15 cellular contexts compared by ENCODE assay signal in genomic region chr21:40245021-40245420, GRCh38.
"Had no signal": no experiment of that assay in that cellular context is flagged by ENCODE, and none has a peak within 500 bp of the region (broad histone marks: within the 10 kb centered on the region; RNA-seq: fewer than 3 reads in every experiment).

No MANE protein-coding gene starts in this region.

- H3K36me3 ChIP-seq: colonic mucosa, ovary, suprapubic skin, thyroid gland, upper lobe of right lung, vagina had no signal

- H3K4me3 ChIP-seq: colonic mucosa, ovary, suprapubic skin, thyroid gland, upper lobe of right lung, vagina had no signal

- DNase-seq: colonic mucosa; dermis blood vessel endothelial cell; foreskin keratinocyte; hippocampal formation; left colon; naive thymus-derived CD4-positive, alpha-beta T cell; ovary; right cardiac atrium; stimulated activated CD4-positive, alpha-beta T cell treated with anti-CD3 and anti-CD28 coated beads, Interleukin-4, amount 100 ng/mL, for 1 hour; stimulated activated CD8-positive, alpha-beta memory T cell treated with anti-CD3 and anti-CD28 coated beads, Interleukin-4, amount 100 ng/mL, for 48 hours; stimulated activated naive CD8-positive, alpha-beta T cell treated with anti-CD3 and anti-CD28 coated beads, Interleukin-15, Interleukin-2, amounts not matched to agents 100 U/mL and 50 U/mL, for 24 hours; thyroid gland; upper lobe of right lung had no signal

- H3K27me3 ChIP-seq: colonic mucosa, foreskin keratinocyte, ovary, suprapubic skin, thyroid gland, upper lobe of right lung, vagina had no signal

- H3K4me1 ChIP-seq: colonic mucosa, foreskin keratinocyte, suprapubic skin, thyroid gland, upper lobe of right lung, vagina had no signal

- H3K9me3 ChIP-seq: colonic mucosa, ovary, thyroid gland, upper lobe of right lung, vagina had no signal

- H3K27ac ChIP-seq: colonic mucosa, foreskin keratinocyte, ovary, suprapubic skin, thyroid gland, upper lobe of right lung, vagina had no signal
